18 cellular contexts compared by ENCODE assay signal in genomic region chr12:132690112-132690511, GRCh38. TPM values are rescaled to one million over a fixed set of nuclear protein-coding genes. Genes with fewer than 3 reads are reported as not detected.
DNase-seq lines count a peak whose midpoint lies in the region; ATAC-seq and TF ChIP-seq lines count a peak whose summit lies in the region.
"Had no signal": no experiment of that assay in that cellular context is flagged by ENCODE, and none has a peak within 500 bp of the region (broad histone marks: within the 10 kb centered on the region; RNA-seq: fewer than 3 reads in every experiment).

No MANE protein-coding gene starts in this region.

- H3K9me3 Mint-ChIP-seq in stimulated activated naive CD8-positive, alpha-beta T cell treated with anti-CD3 and anti-CD28 coated beads, Interleukin-15, Interleukin-2, amounts not matched to agents 100 ng/mL and 50 ng/mL, for 24 hours, result no peaks in the 10 kb centered on the region
- H3K9me3 Mint-ChIP-seq in stimulated activated naive CD8-positive, alpha-beta T cell treated with anti-CD3 and anti-CD28 coated beads, Interleukin-15, amount 100 ng/mL, for 72 hours, result no peaks in the 10 kb centered on the region
- no peaks in the 10 kb centered on the region for H3K9me3 Mint-ChIP-seq in activated naive CD8-positive, alpha-beta T cell treated with anti-CD3 and anti-CD28 coated beads, Interleukin-2, amount 10 ng/mL, durations not matched to agents 7 days and 5 days
- no peaks in the 10 kb centered on the region for H3K9me3 Mint-ChIP-seq in naive B cell

- H3K36me3 Mint-ChIP-seq in stimulated activated naive CD8-positive, alpha-beta T cell treated with anti-CD3 and anti-CD28 coated beads, Interleukin-15, Interleukin-2, amounts not matched to agents 100 ng/mL and 50 ng/mL, for 24 hours (ENCODE audit: low read depth), result peaks cover 15% of the 10 kb centered on the region
- peaks cover 26% of the 10 kb centered on the region for H3K36me3 Mint-ChIP-seq in activated naive CD8-positive, alpha-beta T cell treated with anti-CD3 and anti-CD28 coated beads, Interleukin-2, amount 10 ng/mL, durations not matched to agents 7 days and 5 days
- no peaks in the 10 kb centered on the region for H3K36me3 Mint-ChIP-seq in naive B cell

- POLR2A ChIA-PET in activated naive CD8-positive, alpha-beta T cell treated with anti-CD3 and anti-CD28 coated beads, Interleukin-2, amount 10 ng/mL, durations not matched to agents 7 days and 5 days (lab: Charles Lee), result no interaction called here

- DNase-seq in stimulated activated naive CD8-positive, alpha-beta T cell treated with anti-CD3 and anti-CD28 coated beads, Interleukin-15, amount 100 ng/mL, for 72 hours, result no peak
- DNase-seq in activated naive CD8-positive, alpha-beta T cell treated with anti-CD3 and anti-CD28 coated beads, Interleukin-2, amount 10 ng/mL, durations not matched to agents 7 days and 5 days, result no peak
- DNase-seq in naive B cell (no peak), mucosa of gallbladder (ENCODE audit: low spot score) (no peak)
- DNase-seq: activated CD8-positive, alpha-beta memory T cell treated with anti-CD3 and anti-CD28 coated beads, Interleukin-2, amount 50 U/mL, for 4 hours; effector CD4-positive, alpha-beta T cell; head of caudate nucleus; mammary epithelial cell; MM.1S; NCI-H2029; NCI-H446 treated with DMSO at 0.1 percent for 48 hours; right cardiac atrium; Right ventricle myocardium superior had no signal

- peaks cover 17% of the 10 kb centered on the region for H3K4me1 Mint-ChIP-seq in stimulated activated naive CD8-positive, alpha-beta T cell treated with anti-CD3 and anti-CD28 coated beads, Interleukin-15, Interleukin-2, amounts not matched to agents 100 ng/mL and 50 ng/mL, for 24 hours (ENCODE audit: low read depth)
- H3K4me1 Mint-ChIP-seq in stimulated activated naive CD8-positive, alpha-beta T cell treated with anti-CD3 and anti-CD28 coated beads, Interleukin-15, amount 100 ng/mL, for 72 hours, result peaks cover 19% of the 10 kb centered on the region
- H3K4me1 Mint-ChIP-seq in activated naive CD8-positive, alpha-beta T cell treated with anti-CD3 and anti-CD28 coated beads, Interleukin-2, amount 10 ng/mL, durations not matched to agents 7 days and 5 days, result peaks cover 12% of the 10 kb centered on the region
- peaks cover 0 to 23% (median 10%) of the 10 kb centered on the region in 3 donors for H3K4me1 Mint-ChIP-seq in naive B cell

- H3K27ac Mint-ChIP-seq in stimulated activated naive CD8-positive, alpha-beta T cell treated with anti-CD3 and anti-CD28 coated beads, Interleukin-15, Interleukin-2, amounts not matched to agents 100 ng/mL and 50 ng/mL, for 24 hours, result no peak overlapping the region
- H3K27ac Mint-ChIP-seq in stimulated activated naive CD8-positive, alpha-beta T cell treated with anti-CD3 and anti-CD28 coated beads, Interleukin-15, amount 100 ng/mL, for 72 hours, result no peak overlapping the region
- no peak overlapping the region for H3K27ac Mint-ChIP-seq in activated naive CD8-positive, alpha-beta T cell treated with anti-CD3 and anti-CD28 coated beads, Interleukin-2, amount 10 ng/mL, durations not matched to agents 7 days and 5 days
- H3K27ac Mint-ChIP-seq in naive B cell, result no peak overlapping the region

- peak overlapping the region; percentile 72 for H3K4me3 Mint-ChIP-seq in stimulated activated naive CD8-positive, alpha-beta T cell treated with anti-CD3 and anti-CD28 coated beads, Interleukin-15, Interleukin-2, amounts not matched to agents 100 ng/mL and 50 ng/mL, for 24 hours
- no peak overlapping the region for H3K4me3 Mint-ChIP-seq in stimulated activated naive CD8-positive, alpha-beta T cell treated with anti-CD3 and anti-CD28 coated beads, Interleukin-15, amount 100 ng/mL, for 72 hours
- peak overlapping the region; percentile 5 for H3K4me3 Mint-ChIP-seq in activated naive CD8-positive, alpha-beta T cell treated with anti-CD3 and anti-CD28 coated beads, Interleukin-2, amount 10 ng/mL, durations not matched to agents 7 days and 5 days
- H3K4me3 Mint-ChIP-seq in naive B cell, result peak overlapping the region in 6 of 8 donors; percentile 5 to 72 (median 26)

- peaks cover 3% of the 10 kb centered on the region for H3K27me3 Mint-ChIP-seq in stimulated activated naive CD8-positive, alpha-beta T cell treated with anti-CD3 and anti-CD28 coated beads, Interleukin-15, Interleukin-2, amounts not matched to agents 100 ng/mL and 50 ng/mL, for 24 hours
- H3K27me3 Mint-ChIP-seq in stimulated activated naive CD8-positive, alpha-beta T cell treated with anti-CD3 and anti-CD28 coated beads, Interleukin-15, amount 100 ng/mL, for 72 hours, result no peaks in the 10 kb centered on the region
- H3K27me3 Mint-ChIP-seq in activated naive CD8-positive, alpha-beta T cell treated with anti-CD3 and anti-CD28 coated beads, Interleukin-2, amount 10 ng/mL, durations not matched to agents 7 days and 5 days, result no peaks in the 10 kb centered on the region
- no peaks in the 10 kb centered on the region for H3K27me3 Mint-ChIP-seq in naive B cell

- ATAC-seq in stimulated activated naive CD8-positive, alpha-beta T cell treated with anti-CD3 and anti-CD28 coated beads, Interleukin-15, amount 100 ng/mL, for 72 hours, result no peak
- no peak for ATAC-seq in activated naive CD8-positive, alpha-beta T cell treated with anti-CD3 and anti-CD28 coated beads, Interleukin-2, amount 10 ng/mL, durations not matched to agents 7 days and 5 days (ENCODE audit: low read depth)
- no peak for ATAC-seq in naive B cell (ENCODE audit: low read depth in 2 of 2)
- ATAC-seq in GM19328 (IDR thresholded peaks at IDR 0.05; ENCODE audit: unreplicated experiment), result no peak
- no peak for ATAC-seq in GM19455 (IDR thresholded peaks at IDR 0.05; ENCODE audit: unreplicated experiment)
- no peak for ATAC-seq in SK-N-SH treated with all-trans-retinoic acid at 6 μM for 48 hours
- ATAC-seq: activated CD4-positive, CD25-positive, alpha-beta regulatory T cell treated with anti-CD3 and anti-CD28 coated beads, Interleukin-2, amount 50 U/mL, for 24 hours; right cardiac atrium had no signal

TF ChIP-seq in SK-N-SH treated with all-trans-retinoic acid at 6 μM for 48 hours, 23 proteins besides CTCF, POLR2A, EP300 and RAD21:
- TF ChIP-seq PPARA (CRISPR knock-in tag; IDR thresholded peaks at IDR 0.05; ENCODE audit: borderline replicate concordance) (no peak), SNAI2 (CRISPR knock-in tag; IDR thresholded peaks at IDR 0.05) (no peak)

RNA-seq across cellular contexts. Expression of gene PXMP2, which starts 2.7 kb away (rescaled TPM):
- 10 to 100 TPM; 26.6 to 29.2 TPM for total RNA-seq in activated naive CD8-positive, alpha-beta T cell treated with anti-CD3 and anti-CD28 coated beads, Interleukin-2, amount 10 ng/mL, durations not matched to agents 7 days and 5 days
- 10 to 100 TPM in 1 of 6 donors, 1 to 10 TPM in 5; 6.2 to 10.4 (median 7.9) TPM for polyA plus RNA-seq in naive B cell (ENCODE audit: low read depth in 6 of 6)
- 89.8 TPM for total RNA-seq in mucosa of gallbladder

RNA-seq across cellular contexts. Expression of gene POLE, which starts 3.0 kb away (rescaled TPM):
- total RNA-seq in activated naive CD8-positive, alpha-beta T cell treated with anti-CD3 and anti-CD28 coated beads, Interleukin-2, amount 10 ng/mL, durations not matched to agents 7 days and 5 days, result 100 to 1,000 TPM; 168 TPM
- 1 to 10 TPM in 5 of 6 donors, not detected in 1; 1.7 to 8.2 (median 2.6) TPM for polyA plus RNA-seq in naive B cell (ENCODE audit: low read depth in 6 of 6)
- 40.4 TPM for total RNA-seq in mucosa of gallbladder

RNA-seq across cellular contexts. Expression of gene PGAM5, which starts 20.5 kb away (rescaled TPM):
- total RNA-seq in activated naive CD8-positive, alpha-beta T cell treated with anti-CD3 and anti-CD28 coated beads, Interleukin-2, amount 10 ng/mL, durations not matched to agents 7 days and 5 days, result 10 to 100 TPM; 34.3 to 41.8 TPM
- 10 to 100 TPM; 13.0 to 34.0 (median 23.8) TPM for polyA plus RNA-seq in naive B cell (ENCODE audit: low read depth in 6 of 6)
- 31.3 TPM for total RNA-seq in mucosa of gallbladder

Comparison
In these comparisons a context has a peak if more than half of its experiments do, and no peak if none do; other contexts are left out.
1. H3K4me3 Mint-ChIP-seq: peak in stimulated activated naive CD8-positive, alpha-beta T cell treated with anti-CD3 and anti-CD28 coated beads, Interleukin-15, Interleukin-2, amounts not matched to agents 100 ng/mL and 50 ng/mL, for 24 hours (single experiment), activated naive CD8-positive, alpha-beta T cell treated with anti-CD3 and anti-CD28 coated beads, Interleukin-2, amount 10 ng/mL, durations not matched to agents 7 days and 5 days (single experiment) and naive B cell (6 of 8); none in stimulated activated naive CD8-positive, alpha-beta T cell treated with anti-CD3 and anti-CD28 coated beads, Interleukin-15, amount 100 ng/mL, for 72 hours (0 of 2).